20 cellular contexts compared by ENCODE assay signal in genomic region chr9:4734150-4734549, GRCh38. TPM values are rescaled to one million over a fixed set of nuclear protein-coding genes. Genes with fewer than 3 reads are reported as not detected.
DNase-seq lines count a peak whose midpoint lies in the region; ATAC-seq, FAIRE-seq and TF ChIP-seq lines count a peak whose summit lies in the region.
"Had no signal": no experiment of that assay in that cellular context is flagged by ENCODE, and none has a peak within 500 bp of the region (broad histone marks: within the 10 kb centered on the region; RNA-seq: fewer than 3 reads in every experiment).

No MANE protein-coding gene starts in this region.

- no peak overlapping the region for H3K9ac ChIP-seq in HepG2 (ENCODE audit: insufficient read depth, low read depth, low read length)
- H3K9ac ChIP-seq in HCT116 (ENCODE audit: low read length) = no peak overlapping the region

- DNase-seq in HepG2 (ENCODE audit: low spot score) (no peak), right lobe of liver (no peak), HCT116 (ENCODE audit: low read depth, low spot score) (no peak), WERI-Rb-1 (no peak), neural crest cell (ENCODE audit: low read depth, low spot score) (no peak), ureter (ENCODE audit: low spot score) (no peak), esophagus muscularis mucosa (ENCODE audit: extremely low spot score) (no peak), T-cell (no peak)
- DNase-seq: CD4-positive, alpha-beta memory T cell; DMS153; H9; Kasumi-1; NCI-H1092 treated with DMSO at 0.1 percent for 48 hours; NCI-H146; NCI-H2029 treated with DMSO at 0.1 percent for 48 hours; NCI-H446 treated with DMSO at 0.1 percent for 48 hours; SHP77 had no signal

- BruUV-seq in HepG2 (replicated peaks; lab: Mats Ljungman, UMichigan) = no TSS peak
- no TSS peak for BruUV-seq in HCT116 (replicated peaks; lab: Mats Ljungman, UMichigan)

- H2AFZ ChIP-seq in HepG2 (ENCODE audit: low read length) = no peak overlapping the region
- H2AFZ ChIP-seq in HCT116 (ENCODE audit: low read depth, low read length, poor library complexity, severe bottlenecking) = no peak overlapping the region

- no peaks in the 10 kb centered on the region for H3K9me3 Mint-ChIP-seq in neural crest cell
- H3K9me3 Mint-ChIP-seq in T-cell = no peaks in the 10 kb centered on the region
- H3K9me3 Mint-ChIP-seq: CD4-positive, alpha-beta memory T cell; H9; IgD-negative memory B cell had no signal

- H3K4me1 ChIP-seq in HepG2 (ENCODE audit: insufficient read depth, low read length) = peaks cover 54% of the 10 kb centered on the region
- peaks cover 0 to 15% (median 0%) of the 10 kb centered on the region in 4 donors for H3K4me1 ChIP-seq in right lobe of liver
- peaks cover 13 to 19% of the 10 kb centered on the region in 2 experiments for H3K4me1 ChIP-seq in HCT116 (ENCODE audit: control insufficient read depth in 1 of 2, insufficient read depth in 2 of 2, low read length in 2 of 2)
- H3K4me1 ChIP-seq in esophagus muscularis mucosa = peaks cover 11 to 42% (median 26%) of the 10 kb centered on the region in 4 donors

- RAD21 ChIA-PET in HCT116 (lab: Charles Lee; ENCODE audit: low non-redundant PET in 1 of 2, low total read pairs in 2 of 2, uncharacterized antibody in 2 of 2, unreplicated experiment in 2 of 2) = no interaction called here

- in situ Hi-C loops in HepG2 (cut with HindIII; ENCODE audit: extremely low pct_ligation_motif_present, low pct_unique_long_range_greater_than_20kb) = loop anchor here (5.0 kb wide), 1 partner anchor 67 kb away; the partner anchor contains the start of gene SPATA6L

- WGBS in HepG2 (ENCODE audit: low lambda C conversion rate) = 98% methylated on average over 2 of the region's 2 CpGs
- WGBS in right lobe of liver (ENCODE audit: insufficient coverage, low coverage, low lambda C conversion rate, missing lambda C conversion rate) = 89% methylated on average over 1 of the region's 2 CpGs
- WGBS in esophagus muscularis mucosa = 97% methylated on average over 2 of the region's 2 CpGs

- H3K9me3 ChIP-seq in HepG2 (ENCODE audit: low read length) = no peaks in the 10 kb centered on the region
- H3K9me3 ChIP-seq in right lobe of liver = no peaks in the 10 kb centered on the region
- H3K9me3 ChIP-seq in HCT116 (ENCODE audit: control insufficient read depth in 1 of 2, insufficient read depth in 1 of 2, low read depth in 1 of 2, low read length in 2 of 2) = no peaks in the 10 kb centered on the region
- H3K9me3 ChIP-seq in WERI-Rb-1 (ENCODE audit: severe bottlenecking) = no peaks in the 10 kb centered on the region
- no peaks in the 10 kb centered on the region for H3K9me3 ChIP-seq in esophagus muscularis mucosa

- peaks cover 3% of the 10 kb centered on the region for H3K36me3 Mint-ChIP-seq in neural crest cell (ENCODE audit: low read depth)
- H3K36me3 Mint-ChIP-seq in T-cell = peaks cover 3% of the 10 kb centered on the region

- no peak for FAIRE-seq in HepG2 (lab: Jason Lieb, UNC)

- no peaks in the 10 kb centered on the region for H3K27me3 ChIP-seq in HepG2 (ENCODE audit: control insufficient read depth in 1 of 2, insufficient read depth in 2 of 2, low read length in 2 of 2)
- H3K27me3 ChIP-seq in right lobe of liver = no peaks in the 10 kb centered on the region
- no peaks in the 10 kb centered on the region for H3K27me3 ChIP-seq in HCT116 (ENCODE audit: insufficient read depth, low read length)
- H3K27me3 ChIP-seq in WERI-Rb-1 (ENCODE audit: insufficient read depth, low read depth, severe bottlenecking) = no peaks in the 10 kb centered on the region
- no peaks in the 10 kb centered on the region for H3K27me3 ChIP-seq in esophagus muscularis mucosa

- H3K27me3 Mint-ChIP-seq in neural crest cell (ENCODE audit: low read depth) (no peaks in the 10 kb centered on the region), T-cell (no peaks in the 10 kb centered on the region)
- H3K27me3 Mint-ChIP-seq: B cell; CD4-positive, alpha-beta memory T cell; IgD-negative memory B cell had no signal

- no peak overlapping the region for H3K4me3 ChIP-seq in HepG2 (replicated peaks in 1 of 3; ENCODE audit: insufficient read depth in 1 of 3, low read depth in 2 of 3, low read length in 3 of 3)
- H3K4me3 ChIP-seq in right lobe of liver = no peak overlapping the region
- no peak overlapping the region for H3K4me3 ChIP-seq in HCT116 (replicated peaks in 1 of 2; ENCODE audit: low read depth in 1 of 2, low read length in 2 of 2)
- H3K4me3 ChIP-seq in WERI-Rb-1 (ENCODE audit: low read depth, low read length) = no peak overlapping the region
- no peak overlapping the region for H3K4me3 ChIP-seq in esophagus muscularis mucosa
- H3K4me3 ChIP-seq: SK-N-MC had no signal

- no peak overlapping the region for H3K27ac ChIP-seq in HepG2 (ENCODE audit: extremely low read length, insufficient read depth, low read length)
- H3K27ac ChIP-seq in right lobe of liver = no peak overlapping the region
- H3K27ac ChIP-seq in HCT116 (ENCODE audit: low read depth, low read length) = no peak overlapping the region
- H3K27ac ChIP-seq in WERI-Rb-1 = 0 out of 2 replicates have a peak overlapping the region, but pooled peaks have one; percentile 1
- no peak overlapping the region for H3K27ac ChIP-seq in esophagus muscularis mucosa (replicated peaks in 1 of 4)
- H3K27ac ChIP-seq: SK-N-MC had no signal

- CTCF ChIA-PET in HepG2 (lab: Yijun Ruan, JAX; ENCODE audit: low intra/inter-chr PET ratio, low total read pairs) (no interaction called here), HCT116 (lab: Charles Lee) (no interaction called here), T-cell (lab: Charles Lee) (interaction anchor here (0.8 to 1.1 kb wide), 2 partner anchors 16 to 447 kb away, joined by 3 read pairs; no protein-coding TSS in a partner anchor)

- peaks cover 5 to 9% of the 10 kb centered on the region in 2 experiments for H3K36me3 ChIP-seq in HepG2 (replicated peaks in 1 of 2; ENCODE audit: control insufficient read depth in 1 of 2, insufficient read depth in 2 of 2, low read length in 2 of 2)
- no peaks in the 10 kb centered on the region for H3K36me3 ChIP-seq in right lobe of liver
- no peaks in the 10 kb centered on the region for H3K36me3 ChIP-seq in HCT116 (ENCODE audit: control insufficient read depth in 1 of 2, insufficient read depth in 2 of 2, low read length in 2 of 2)
- H3K36me3 ChIP-seq in WERI-Rb-1 = peaks cover 4% of the 10 kb centered on the region
- H3K36me3 ChIP-seq in esophagus muscularis mucosa = no peaks in the 10 kb centered on the region

- no peak for TF ChIP-seq CTCF in HepG2 (CRISPR knock-in tag; IDR thresholded peaks at IDR 0.05)
- TF ChIP-seq CTCF in right lobe of liver (IDR thresholded peaks at IDR 0.05) = no peak
- peak in 1 of 3 experiments; percentile 27; a peak in 2 of 6 replicates for TF ChIP-seq CTCF in HCT116 (IDR thresholded peaks at IDR 0.05 in 2 of 3, conservative IDR thresholded peaks at IDR 0.05 in 1 of 3; ENCODE audit: borderline replicate concordance in 1 of 3, insufficient read depth in 1 of 3, low read depth in 2 of 3, low read length in 2 of 3)
- no peak for TF ChIP-seq CTCF in WERI-Rb-1 (IDR thresholded peaks at IDR 0.05; ENCODE audit: low read depth, low read length)
- TF ChIP-seq CTCF in neural crest cell (conservative IDR thresholded peaks at IDR 0.05) = no peak
- no peak for TF ChIP-seq CTCF in esophagus muscularis mucosa (IDR thresholded peaks at IDR 0.05)

- H4K20me1 ChIP-seq in HepG2 (ENCODE audit: insufficient read depth, low read length) (peaks cover 66% of the 10 kb centered on the region), HCT116 (ENCODE audit: insufficient read depth) (0 out of 2 replicates have a peak, but pooled peaks cover 5% of the 10 kb centered on the region)

- H3K79me2 ChIP-seq in HepG2 (ENCODE audit: insufficient read depth, low read length) = peaks cover 93% of the 10 kb centered on the region
- peaks cover 91% of the 10 kb centered on the region for H3K79me2 ChIP-seq in HCT116 (ENCODE audit: insufficient read depth, low read length)

- POLR2A ChIA-PET in HepG2 (lab: Yijun Ruan, JAX) = no interaction called here
- POLR2A ChIA-PET in HCT116 (lab: Charles Lee) = interaction anchor here (0.5 kb wide), 1 partner anchor 95 kb away, joined by 3 read pairs; no protein-coding TSS in a partner anchor
- POLR2A ChIA-PET in T-cell (lab: Charles Lee) = interaction anchor here (0.6 to 0.9 kb wide), 2 partner anchors 59 to 939 kb away, joined by 3 to 6 read pairs; no protein-coding TSS in a partner anchor

- H3K4me3 Mint-ChIP-seq in neural crest cell (no peak overlapping the region), T-cell (no peak overlapping the region)
- H3K4me3 Mint-ChIP-seq: B cell, H9 had no signal

- peak; percentile 62 for ATAC-seq in HepG2
- no peak for ATAC-seq in right lobe of liver
- peak; percentile 70 for ATAC-seq in HCT116
- no peak for ATAC-seq in T-cell (replicated peaks in 1 of 4)

- H3K4me1 Mint-ChIP-seq in neural crest cell (peaks cover 11% of the 10 kb centered on the region), T-cell (peaks cover 43 to 60% (median 50%) of the 10 kb centered on the region in 3 donors)

- no peaks in the 10 kb centered on the region for H3K9me2 ChIP-seq in HCT116 (ENCODE audit: insufficient read depth)

- H3K27ac Mint-ChIP-seq in neural crest cell (ENCODE audit: unreplicated experiment) = peak overlapping the region; percentile 24
- H3K27ac Mint-ChIP-seq in T-cell = no peak overlapping the region
- H3K27ac Mint-ChIP-seq: B cell, IgD-negative memory B cell had no signal

- no peak for TF ChIP-seq RAD21 in HepG2 (CRISPR knock-in tag; IDR thresholded peaks at IDR 0.05)
- no peak for TF ChIP-seq RAD21 in HCT116 (IDR thresholded peaks at IDR 0.05; ENCODE audit: low read depth)

- TF ChIP-seq POLR2A in HepG2 (IDR thresholded peaks at IDR 0.05; ENCODE audit: insufficient read depth in 1 of 2, low read depth in 2 of 2, low read length in 2 of 2) = no peak
- no peak for TF ChIP-seq POLR2A in right lobe of liver (IDR thresholded peaks at IDR 0.05)
- no peak for TF ChIP-seq POLR2A in HCT116 (IDR thresholded peaks at IDR 0.05; ENCODE audit: borderline replicate concordance, extremely low read depth, insufficient read depth, insufficient read length)
- TF ChIP-seq POLR2A in esophagus muscularis mucosa (IDR thresholded peaks at IDR 0.05; ENCODE audit: low read depth) = no peak

- TF ChIP-seq EP300 in HepG2 (IDR thresholded peaks at IDR 0.05; ENCODE audit: low read depth in 2 of 2, low read length in 2 of 2) (no peak), HepG2 (CRISPR knock-in tag; IDR thresholded peaks at IDR 0.05; ENCODE audit: borderline replicate concordance) (no peak), esophagus muscularis mucosa (IDR thresholded peaks at IDR 0.05) (no peak)

- intact Hi-C loops in HepG2 (cut with micrococcal nuclease; ENCODE audit: unreplicated experiment) = no loop called here
- intact Hi-C loops in right lobe of liver (cut with DNase I) = no loop called here
- intact Hi-C loops in HCT116 (cut with micrococcal nuclease) = no loop called here
- intact Hi-C loops in esophagus muscularis mucosa (cut with DNase I) = no loop called here

- H3K4me2 ChIP-seq in HepG2 (ENCODE audit: low read depth, low read length) (no peak overlapping the region), HCT116 (ENCODE audit: low read length) (no peak overlapping the region)

RNA-seq across cellular contexts. Expression of gene AK3, which starts 6.9 kb away (rescaled TPM):
- total RNA-seq in HepG2 (2016; rRNA removed; fragmentation: Illumina TruSeq; extraction: Trizol) = 109 and 153 TPM in 2 replicates
- total RNA-seq in HepG2 (2016; cell fraction: cytosol; rRNA removed; fragmentation: Illumina TruSeq; extraction: Trizol; ENCODE audit: low read depth) = 16.7 and 23.9 TPM in 2 replicates
- total RNA-seq in HepG2 (2016; cell fraction: insoluble cytoplasmic fraction; rRNA removed; fragmentation: Illumina TruSeq; extraction: Trizol) = 110 and 144 TPM in 2 replicates
- 101 and 104 TPM in 2 replicates for total RNA-seq in HepG2 (2016; cell fraction: membrane; rRNA removed; fragmentation: Illumina TruSeq; extraction: Trizol)
- total RNA-seq in HepG2 (2016; cell fraction: nucleus; rRNA removed; fragmentation: Illumina TruSeq; extraction: Trizol) = 61.8 and 62.9 TPM in 2 replicates
- polyA plus RNA-seq in HepG2 (2011; rRNA removed) = 65.1 and 76.8 TPM in 2 replicates
- 36.3 and 48.4 TPM in 2 replicates for polyA plus RNA-seq in HepG2 (2011; cell fraction: cytosol; rRNA removed)
- 25.4 and 34.0 TPM in 2 replicates for polyA plus RNA-seq in HepG2 (2011; cell fraction: nucleus; rRNA removed)
- polyA plus RNA-seq in HepG2 (2012) = 69.0 and 81.6 TPM in 2 replicates
- polyA plus RNA-seq in HepG2 (2016; cell fraction: cytosol; fragmentation: Illumina TruSeq; extraction: Trizol; ENCODE audit: low read depth) = 22.4 and 31.8 TPM in 2 replicates
- polyA plus RNA-seq in HepG2 (2016; cell fraction: insoluble cytoplasmic fraction; fragmentation: Illumina TruSeq; extraction: Trizol; ENCODE audit: low read depth) = 189 TPM in 2 replicates
- polyA plus RNA-seq in HepG2 (2016; cell fraction: membrane; fragmentation: Illumina TruSeq; extraction: Trizol; ENCODE audit: low read depth) = 89.4 and 100 TPM in 2 replicates
- polyA plus RNA-seq in HepG2 (2016; cell fraction: nucleus; fragmentation: Illumina TruSeq; extraction: Trizol; ENCODE audit: insufficient read depth, low read depth) = 119 and 121 TPM in 2 replicates
- polyA minus RNA-seq in HepG2 (2011; rRNA and poly(A)+ RNA removed; ENCODE audit: low replicate concordance) = 14.9 and 54.2 TPM in 2 replicates
- polyA minus RNA-seq in HepG2 (2011; cell fraction: cytosol; rRNA and poly(A)+ RNA removed) = 85.6 and 86.5 TPM in 2 replicates
- polyA minus RNA-seq in HepG2 (2011; cell fraction: nucleus; rRNA and poly(A)+ RNA removed) = 61.7 and 75.2 TPM in 2 replicates
- total RNA-seq in right lobe of liver = 100 to 1,000 TPM in 3 of 6 experiments, 10 to 100 TPM in 3; 72.4 to 131 (median 99.5) TPM
- total RNA-seq in HCT116 (2021; ENCODE audit: unreplicated experiment) = 43.0 TPM
- polyA plus RNA-seq in HCT116 (2012) = 22.0 and 22.3 TPM in 2 replicates
- total RNA-seq in neural crest cell = 59.0 and 67.4 TPM in 2 replicates
- 81.6 TPM for total RNA-seq in ureter
- 100 to 1,000 TPM in 3 of 4 donors, 10 to 100 TPM in 1; 90.0 to 129 (median 118) TPM for total RNA-seq in esophagus muscularis mucosa
- 10 to 100 TPM; 20.0 to 25.7 (median 23.1) TPM for total RNA-seq in T-cell

RNA-seq across cellular contexts. Expression of gene CDC37L1, which starts 54.8 kb away (rescaled TPM):
- total RNA-seq in HepG2 (2016; rRNA removed; fragmentation: Illumina TruSeq; extraction: Trizol) (17.0 and 21.6 TPM in 2 replicates), right lobe of liver (10 to 100 TPM; 20.9 to 42.4 (median 30.8) TPM), HCT116 (2021; ENCODE audit: unreplicated experiment) (18.1 TPM), neural crest cell (9.3 and 9.4 TPM in 2 replicates), ureter (18.3 TPM), esophagus muscularis mucosa (100 to 1,000 TPM in 1 of 4 donors, 10 to 100 TPM in 3; 78.3 to 115 (median 86.4) TPM), T-cell (10 to 100 TPM; 20.6 to 26.8 (median 23.7) TPM)
- 2.6 and 3.0 TPM in 2 replicates for total RNA-seq in HepG2 (2016; cell fraction: cytosol; rRNA removed; fragmentation: Illumina TruSeq; extraction: Trizol; ENCODE audit: low read depth)
- 16.5 and 19.6 TPM in 2 replicates for total RNA-seq in HepG2 (2016; cell fraction: insoluble cytoplasmic fraction; rRNA removed; fragmentation: Illumina TruSeq; extraction: Trizol)
- 8.6 and 9.4 TPM in 2 replicates for total RNA-seq in HepG2 (2016; cell fraction: membrane; rRNA removed; fragmentation: Illumina TruSeq; extraction: Trizol)
- total RNA-seq in HepG2 (2016; cell fraction: nucleus; rRNA removed; fragmentation: Illumina TruSeq; extraction: Trizol) = 12.6 and 14.0 TPM in 2 replicates
- 5.0 and 5.5 TPM in 2 replicates for polyA plus RNA-seq in HepG2 (2011; rRNA removed)
- 4.0 and 4.1 TPM in 2 replicates for polyA plus RNA-seq in HepG2 (2011; cell fraction: cytosol; rRNA removed)
- 3.6 and 5.0 TPM in 2 replicates for polyA plus RNA-seq in HepG2 (2011; cell fraction: nucleus; rRNA removed)
- 8.7 and 9.4 TPM in 2 replicates for polyA plus RNA-seq in HepG2 (2012)
- 1.9 and 2.3 TPM in 2 replicates for polyA plus RNA-seq in HepG2 (2016; cell fraction: cytosol; fragmentation: Illumina TruSeq; extraction: Trizol; ENCODE audit: low read depth)
- polyA plus RNA-seq in HepG2 (2016; cell fraction: insoluble cytoplasmic fraction; fragmentation: Illumina TruSeq; extraction: Trizol; ENCODE audit: low read depth) = 16.3 and 19.6 TPM in 2 replicates
- 4.0 and 4.9 TPM in 2 replicates for polyA plus RNA-seq in HepG2 (2016; cell fraction: membrane; fragmentation: Illumina TruSeq; extraction: Trizol; ENCODE audit: low read depth)
- polyA plus RNA-seq in HepG2 (2016; cell fraction: nucleus; fragmentation: Illumina TruSeq; extraction: Trizol; ENCODE audit: insufficient read depth, low read depth) = 10.8 and 11.4 TPM in 2 replicates
- 2.0 and 2.9 TPM in 2 replicates for polyA minus RNA-seq in HepG2 (2011; rRNA and poly(A)+ RNA removed; ENCODE audit: low replicate concordance)
- polyA minus RNA-seq in HepG2 (2011; cell fraction: cytosol; rRNA and poly(A)+ RNA removed) = 4.0 and 4.6 TPM in 2 replicates
- polyA minus RNA-seq in HepG2 (2011; cell fraction: nucleus; rRNA and poly(A)+ RNA removed) = 10.6 and 19.1 TPM in 2 replicates
- polyA plus RNA-seq in HCT116 (2012) = 5.9 and 8.6 TPM in 2 replicates

RNA-seq across cellular contexts. Expression of gene RCL1, which starts 58.6 kb away (rescaled TPM):
- 31.6 and 33.9 TPM in 2 replicates for total RNA-seq in HepG2 (2016; rRNA removed; fragmentation: Illumina TruSeq; extraction: Trizol)
- 47.2 and 49.8 TPM in 2 replicates for total RNA-seq in HepG2 (2016; cell fraction: cytosol; rRNA removed; fragmentation: Illumina TruSeq; extraction: Trizol; ENCODE audit: low read depth)
- 32.4 and 35.1 TPM in 2 replicates for total RNA-seq in HepG2 (2016; cell fraction: insoluble cytoplasmic fraction; rRNA removed; fragmentation: Illumina TruSeq; extraction: Trizol)
- total RNA-seq in HepG2 (2016; cell fraction: membrane; rRNA removed; fragmentation: Illumina TruSeq; extraction: Trizol) = 31.7 and 32.8 TPM in 2 replicates
- total RNA-seq in HepG2 (2016; cell fraction: nucleus; rRNA removed; fragmentation: Illumina TruSeq; extraction: Trizol) = 28.3 and 32.7 TPM in 2 replicates
- 22.3 and 25.9 TPM in 2 replicates for polyA plus RNA-seq in HepG2 (2011; rRNA removed)
- polyA plus RNA-seq in HepG2 (2011; cell fraction: cytosol; rRNA removed) = 16.4 and 27.5 TPM in 2 replicates
- polyA plus RNA-seq in HepG2 (2011; cell fraction: nucleus; rRNA removed) = 21.0 and 22.1 TPM in 2 replicates
- 18.3 and 18.7 TPM in 2 replicates for polyA plus RNA-seq in HepG2 (2012)
- polyA plus RNA-seq in HepG2 (2016; cell fraction: cytosol; fragmentation: Illumina TruSeq; extraction: Trizol; ENCODE audit: low read depth) = 3.6 and 6.7 TPM in 2 replicates
- polyA plus RNA-seq in HepG2 (2016; cell fraction: insoluble cytoplasmic fraction; fragmentation: Illumina TruSeq; extraction: Trizol; ENCODE audit: low read depth) = 32.9 and 39.4 TPM in 2 replicates
- polyA plus RNA-seq in HepG2 (2016; cell fraction: membrane; fragmentation: Illumina TruSeq; extraction: Trizol; ENCODE audit: low read depth) = 8.3 and 8.4 TPM in 2 replicates
- 33.7 and 36.4 TPM in 2 replicates for polyA plus RNA-seq in HepG2 (2016; cell fraction: nucleus; fragmentation: Illumina TruSeq; extraction: Trizol; ENCODE audit: insufficient read depth, low read depth)
- polyA minus RNA-seq in HepG2 (2011; rRNA and poly(A)+ RNA removed; ENCODE audit: low replicate concordance) = 32.3 and 35.4 TPM in 2 replicates
- polyA minus RNA-seq in HepG2 (2011; cell fraction: cytosol; rRNA and poly(A)+ RNA removed) = 11.1 and 16.9 TPM in 2 replicates
- polyA minus RNA-seq in HepG2 (2011; cell fraction: nucleus; rRNA and poly(A)+ RNA removed) = 66.7 and 69.2 TPM in 2 replicates
- total RNA-seq in right lobe of liver = 100 to 1,000 TPM in 1 of 6 experiments, 10 to 100 TPM in 5; 20.2 to 108 (median 63.4) TPM
- total RNA-seq in HCT116 (2021; ENCODE audit: unreplicated experiment) = 29.9 TPM
- 13.5 and 18.4 TPM in 2 replicates for polyA plus RNA-seq in HCT116 (2012)
- total RNA-seq in neural crest cell = 12.7 TPM in 2 replicates
- 35.1 TPM for total RNA-seq in ureter
- 10 to 100 TPM; 13.4 to 19.1 (median 14.9) TPM for total RNA-seq in esophagus muscularis mucosa
- 10 to 100 TPM; 22.0 to 38.7 (median 24.2) TPM for total RNA-seq in T-cell

Comparison
In these comparisons a context has a peak if more than half of its experiments do, and no peak if none do; other contexts are left out.
1. ATAC-seq: peak in HepG2 (single experiment) and HCT116 (single experiment); none in right lobe of liver (0 of 4) and T-cell (0 of 4).
2. CTCF ChIA-PET loops: an anchor here in T-cell (0.8 to 1.1 kb wide); none called in HepG2 and HCT116.